Comparison of ENCODE assay signal across 15 cellular contexts in the genomic region with DNA sequence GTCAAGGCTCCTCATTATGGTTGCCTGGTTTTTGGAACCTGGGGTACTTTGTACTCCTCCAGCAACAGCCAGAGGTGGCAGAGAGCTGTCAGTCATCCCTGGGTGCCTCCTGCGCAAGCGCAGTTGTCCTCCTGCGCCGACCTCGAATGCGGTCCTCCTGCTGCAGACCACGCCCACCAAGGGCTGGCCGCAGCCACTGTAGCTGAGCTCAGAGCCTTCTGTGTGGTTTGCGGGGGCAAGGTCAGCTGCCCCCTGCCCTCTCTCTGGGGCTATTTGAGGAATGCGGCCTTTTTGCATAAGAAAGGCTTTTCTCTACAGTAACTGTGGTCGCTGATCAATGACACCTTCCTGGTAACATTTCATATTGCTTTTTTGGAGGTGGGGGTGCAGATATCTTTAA.
DNase-seq lines count a peak whose midpoint lies in the region; ATAC-seq and TF ChIP-seq lines count a peak whose summit lies in the region.
"Had no signal": no experiment of that assay in that cellular context is flagged by ENCODE, and none has a peak within 500 bp of the region (broad histone marks: within the 10 kb centered on the region; RNA-seq: fewer than 3 reads in every experiment).

No MANE protein-coding gene starts in this region.

- H3K9ac ChIP-seq in iPS-15b (ENCODE audit: low read depth, low read length): no peak overlapping the region

- no peaks in the 10 kb centered on the region for H3K27me3 ChIP-seq in iPS-15b (ENCODE audit: control insufficient read depth, insufficient read depth, low read length)

- DNase-seq in NCI-H1930 (lab: John Stamatoyannopoulos, UW): peak; percentile 37 to 55
- DNase-seq in caudate nucleus (lab: John Stamatoyannopoulos, UW): peak in 49 of 61 donors; percentile 2 to 75 (median 35)
- peak; percentile 61 for DNase-seq in retina
- DNase-seq in RWPE1 (ENCODE audit: low spot score): no peak
- DNase-seq in NCI-H1048 (lab: John Stamatoyannopoulos, UW): no peak
- DNase-seq: activated CD4-positive, alpha-beta T cell treated with anti-CD3 and anti-CD28 coated beads, Interleukin-2, amount 50 U/mL, for 4 hours; activated naive CD4-positive, alpha-beta T cell treated with anti-CD3 and anti-CD28 coated beads, Interleukin-2, amount 10 ng/mL, durations not matched to agents 7 days and 5 days; Caco-2; effector memory CD4-positive, alpha-beta T cell; naive thymus-derived CD8-positive, alpha-beta T cell; NCI-H510A; SW 1271 had no signal

- peak overlapping the region; percentile 45 for H3K4me3 ChIP-seq in iPS-15b (ENCODE audit: low read depth, low read length)

- ATAC-seq in GM19351 (IDR thresholded peaks at IDR 0.05; ENCODE audit: unreplicated experiment) (no peak), HG02571 (IDR thresholded peaks at IDR 0.05; ENCODE audit: unreplicated experiment) (no peak)
- ATAC-seq: naive thymus-derived CD8-positive, alpha-beta T cell had no signal

- no peak for TF ChIP-seq CTCF in RWPE1 (conservative IDR thresholded peaks at IDR 0.05; ENCODE audit: low read depth)

- POLR2A ChIA-PET in RWPE1 (lab: Yijun Ruan, JAX; ENCODE audit: low non-redundant PET): no interaction called here

- H3K27ac ChIP-seq in caudate nucleus (ENCODE audit: low read depth, low read length) (no peak overlapping the region), RWPE1 (no peak overlapping the region)

- no peaks in the 10 kb centered on the region for H3K9me3 ChIP-seq in iPS-15b (ENCODE audit: control insufficient read depth, insufficient read depth, low read length)
- H3K9me3 ChIP-seq: Caco-2 had no signal

- peaks cover 9% of the 10 kb centered on the region for H3K4me1 ChIP-seq in iPS-15b (ENCODE audit: control insufficient read depth, insufficient read depth, low read length)
- H3K4me1 ChIP-seq: Caco-2 had no signal

- CTCF ChIA-PET in RWPE1 (lab: Yijun Ruan, JAX): no interaction called here

- no peaks in the 10 kb centered on the region for H3K36me3 ChIP-seq in iPS-15b (ENCODE audit: control insufficient read depth, insufficient read depth, low read length)

Comparison
In these comparisons a context has a peak if more than half of its experiments do, and no peak if none do; other contexts are left out.
1. DNase-seq: peak in NCI-H1930 (2 of 2), caudate nucleus (49 of 61) and retina (single experiment); none in RWPE1 (single experiment) and NCI-H1048 (single experiment).